8 cellular contexts compared by ENCODE assay signal in the genomic region with DNA sequence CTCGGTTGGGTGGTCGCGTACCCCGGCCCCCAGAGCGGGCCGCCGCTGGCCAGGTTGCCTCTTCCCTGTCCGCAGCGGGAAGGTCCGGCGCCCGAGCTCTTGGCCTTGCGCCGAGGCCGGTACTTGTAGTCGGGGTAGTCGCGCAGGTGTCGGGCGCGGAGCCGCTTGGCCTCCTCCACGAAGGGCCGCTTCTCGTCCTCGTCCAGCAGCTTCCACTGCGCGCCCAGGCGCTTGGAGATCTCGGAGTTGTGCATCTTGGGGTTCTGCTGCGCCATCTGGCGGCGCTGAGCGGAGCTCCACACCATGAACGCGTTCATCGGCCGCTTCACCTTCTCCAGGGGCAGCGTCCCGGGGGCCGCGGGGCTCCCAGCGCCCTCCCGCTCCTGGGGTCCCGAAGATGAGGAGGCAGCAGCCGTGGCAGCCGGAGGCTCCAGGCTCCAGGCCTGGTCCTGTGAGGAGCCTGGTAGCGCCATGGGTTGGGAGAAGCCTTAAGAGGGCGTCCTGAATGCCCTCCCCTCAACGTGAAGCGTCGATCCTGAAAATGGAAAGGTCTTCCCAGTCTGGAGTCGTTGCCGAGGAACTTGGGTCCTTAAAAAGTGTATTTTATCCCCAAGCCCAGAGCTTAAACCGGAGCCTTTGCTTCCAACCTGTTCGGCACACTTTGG. TPM values are rescaled to one million over a fixed set of nuclear protein-coding genes. Genes with fewer than 3 reads are reported as not detected.
DNase-seq lines count a peak whose midpoint lies in the region; ATAC-seq, FAIRE-seq and TF ChIP-seq lines count a peak whose summit lies in the region.

No MANE protein-coding gene starts in this region.

- no peak overlapping the region for H3K23ac ChIP-seq in trophoblast cell (ENCODE audit: low read length)

- H3K4me3 ChIP-seq in astrocyte of the cerebellum (ENCODE audit: low read depth, low read length) (peak overlapping the region; percentile 21), trophoblast cell (ENCODE audit: low read depth, low read length) (peak overlapping the region; percentile 68), upper lobe of right lung (peak overlapping the region; percentile 28)

- no peaks in the 10 kb centered on the region for H3K27me3 ChIP-seq in trophoblast cell (ENCODE audit: insufficient read depth, low read length)
- H3K27me3 ChIP-seq in upper lobe of right lung = no peaks in the 10 kb centered on the region

- peak overlapping the region; percentile 55 for H3K14ac ChIP-seq in trophoblast cell (ENCODE audit: low read length)

- peak; percentile 91 for DNase-seq in GM12891 (ENCODE audit: insufficient read length, low spot score)
- DNase-seq in T follicular helper cell (ENCODE audit: low read depth) = peak; percentile 51
- peak; percentile 64 for DNase-seq in astrocyte of the cerebellum (ENCODE audit: low read depth)
- peak; percentile 92 for DNase-seq in left ventricle myocardium superior
- DNase-seq in trophoblast cell = peak; percentile 72 to 85
- DNase-seq in upper lobe of right lung = peak; percentile 90

- TF ChIP-seq CTCF in astrocyte of the cerebellum (IDR thresholded peaks at IDR 0.05; ENCODE audit: low read depth, low read length, missing control alignments) (peak; percentile 85), upper lobe of right lung (IDR thresholded peaks at IDR 0.05) (peak; percentile 89)

- peak; percentile 86 for FAIRE-seq in GM12891 (lab: Jason Lieb, UNC)

- peak overlapping the region; percentile 57 for H4K8ac ChIP-seq in trophoblast cell (ENCODE audit: low read depth, low read length)

- peak overlapping the region; percentile 85 for H3K4me2 ChIP-seq in trophoblast cell (ENCODE audit: low read length)

- TF ChIP-seq POLR2A in GM12891 (IDR thresholded peaks at IDR 0.05; ENCODE audit: low read depth, low read length) = no peak

- peak overlapping the region; percentile 65 for H4K91ac ChIP-seq in trophoblast cell (ENCODE audit: low read depth, low read length)

- ATAC-seq in left ventricle myocardium superior (peak; percentile 84), upper lobe of right lung (peak; percentile 89), GM19324 (IDR thresholded peaks at IDR 0.05; ENCODE audit: low FRiP score, unreplicated experiment) (no peak), GM18907 (IDR thresholded peaks at IDR 0.05; ENCODE audit: unreplicated experiment) (no peak)

- peak overlapping the region; percentile 42 for H2BK5ac ChIP-seq in trophoblast cell (ENCODE audit: low read depth, low read length, poor library complexity)

- H3K18ac ChIP-seq in trophoblast cell (ENCODE audit: low read length) = peak overlapping the region; percentile 77

- peaks cover 33 to 34% of the 10 kb centered on the region in 2 experiments for H3K4me1 ChIP-seq in trophoblast cell (ENCODE audit: control insufficient read depth in 1 of 2, insufficient read depth in 2 of 2, low read length in 2 of 2)
- H3K4me1 ChIP-seq in upper lobe of right lung = peaks cover 16% of the 10 kb centered on the region

- in situ Hi-C loops in astrocyte of the cerebellum (cut with HindIII; ENCODE audit: low sequenced_read_pairs) = no loop called here

- WGBS in trophoblast cell (ENCODE audit: extremely low coverage, insufficient coverage, insufficient read length) = no CpG with 5 or more reads among the region's 56 CpGs

- H2BK120ac ChIP-seq in trophoblast cell (ENCODE audit: insufficient read depth, low read length, poor library complexity) = peak overlapping the region; percentile 75

- H3K36me3 ChIP-seq in trophoblast cell (ENCODE audit: control insufficient read depth in 1 of 2, insufficient read depth in 2 of 2, low read length in 2 of 2) (peaks cover 49 to 59% of the 10 kb centered on the region in 2 experiments), upper lobe of right lung (peaks cover 49% of the 10 kb centered on the region)

- peaks cover 6% of the 10 kb centered on the region for H3K79me2 ChIP-seq in trophoblast cell (ENCODE audit: control insufficient read depth, insufficient read depth, low read length, poor library complexity)

- peaks cover 10% of the 10 kb centered on the region for H3K79me1 ChIP-seq in trophoblast cell (ENCODE audit: low read length)

- peak overlapping the region; percentile 80 for H3K9ac ChIP-seq in trophoblast cell (ENCODE audit: low read length)

- H2AK5ac ChIP-seq in trophoblast cell (ENCODE audit: low read length) = peak overlapping the region; percentile 86

- H2AFZ ChIP-seq in trophoblast cell (ENCODE audit: insufficient read depth, low read length, poor library complexity) = peak overlapping the region; percentile 50

- H4K12ac ChIP-seq in trophoblast cell (ENCODE audit: low read depth, low read length) = no peak overlapping the region

- H3K4ac ChIP-seq in trophoblast cell (ENCODE audit: low read depth, low read length) = peak overlapping the region; percentile 24

- H3K27ac ChIP-seq in trophoblast cell (ENCODE audit: low read depth, low read length) (peak overlapping the region; percentile 81), upper lobe of right lung (no peak overlapping the region)

- peak overlapping the region; percentile 41 for H2BK12ac ChIP-seq in trophoblast cell (ENCODE audit: low read length)

- intact Hi-C loops in left ventricle myocardium superior (cut with micrococcal nuclease) = no loop called here
- intact Hi-C loops in upper lobe of right lung (cut with DNase I) = no loop called here

- H3K9me3 ChIP-seq in trophoblast cell (ENCODE audit: insufficient read depth, low read depth, low read length) (peaks cover 4% of the 10 kb centered on the region), upper lobe of right lung (no peaks in the 10 kb centered on the region)

TF ChIP-seq in GM12891, 5 proteins besides CTCF, POLR2A, EP300 and RAD21:
- TF ChIP-seq POLR2AphosphoS5 (IDR thresholded peaks at IDR 0.05; ENCODE audit: low read depth, low read length) (no peak), PAX5 (IDR thresholded peaks at IDR 0.05; ENCODE audit: insufficient read depth, low read length, severe bottlenecking) (peak; percentile 23)

RNA-seq across cellular contexts. Expression of gene SOX15, which starts 0.6 kb away (rescaled TPM):
- polyA plus RNA-seq in GM12891 (2012; ENCODE audit: low read depth, missing spikeins) = 1.0 TPM
- total RNA-seq in left ventricle myocardium superior (1.2 TPM), upper lobe of right lung (0.67 TPM)
- 11.2 and 11.6 TPM in 2 replicates for polyA plus RNA-seq in trophoblast cell (2013)

RNA-seq across cellular contexts. Expression of gene MPDU1, which starts 5.7 kb away (rescaled TPM):
- polyA plus RNA-seq in GM12891 (2012; ENCODE audit: low read depth, missing spikeins) = 46.6 TPM
- total RNA-seq in left ventricle myocardium superior (28.0 TPM), upper lobe of right lung (58.2 TPM)
- 91.5 and 95.4 TPM in 2 replicates for polyA plus RNA-seq in trophoblast cell (2013)

RNA-seq across cellular contexts. Expression of gene CD68, which starts 9.9 kb away (rescaled TPM):
- 6.6 TPM for polyA plus RNA-seq in GM12891 (2012; ENCODE audit: low read depth, missing spikeins)
- 26.6 TPM for total RNA-seq in left ventricle myocardium superior
- 1.4 and 1.5 TPM in 2 replicates for polyA plus RNA-seq in trophoblast cell (2013)
- 398 TPM for total RNA-seq in upper lobe of right lung

RNA-seq across cellular contexts. Expression of gene FXR2, which starts 25.4 kb away (rescaled TPM):
- 16.0 TPM for polyA plus RNA-seq in GM12891 (2012; ENCODE audit: low read depth, missing spikeins)
- total RNA-seq in left ventricle myocardium superior (103 TPM), upper lobe of right lung (39.3 TPM)
- 37.9 and 39.0 TPM in 2 replicates for polyA plus RNA-seq in trophoblast cell (2013)

RNA-seq across cellular contexts. Expression of gene SENP3, which starts 27.6 kb away (rescaled TPM):
- polyA plus RNA-seq in GM12891 (2012; ENCODE audit: low read depth, missing spikeins) = 34.7 TPM
- total RNA-seq in left ventricle myocardium superior = 32.8 TPM
- 35.5 and 36.6 TPM in 2 replicates for polyA plus RNA-seq in trophoblast cell (2013)
- total RNA-seq in upper lobe of right lung = 57.6 TPM

Comparison
In these comparisons a context has a peak if more than half of its experiments do, and no peak if none do; other contexts are left out.
1. ATAC-seq: peak in left ventricle myocardium superior (single experiment) and upper lobe of right lung (single experiment); none in GM19324 (single experiment) and GM18907 (single experiment).
2. RNA of gene CD68, which starts 9.9 kb away (total RNA-seq): 398 TPM in upper lobe of right lung (single experiment); 26.6 TPM in left ventricle myocardium superior (single experiment); every median in the first group is over 10 times any median in the second.
3. Peak in every context shown above with its lines, with median percentiles within 50 percentile points of each other: DNase-seq and H3K4me3 ChIP-seq.